ENCODE assay signal across 8 cellular contexts in the genomic region with DNA sequence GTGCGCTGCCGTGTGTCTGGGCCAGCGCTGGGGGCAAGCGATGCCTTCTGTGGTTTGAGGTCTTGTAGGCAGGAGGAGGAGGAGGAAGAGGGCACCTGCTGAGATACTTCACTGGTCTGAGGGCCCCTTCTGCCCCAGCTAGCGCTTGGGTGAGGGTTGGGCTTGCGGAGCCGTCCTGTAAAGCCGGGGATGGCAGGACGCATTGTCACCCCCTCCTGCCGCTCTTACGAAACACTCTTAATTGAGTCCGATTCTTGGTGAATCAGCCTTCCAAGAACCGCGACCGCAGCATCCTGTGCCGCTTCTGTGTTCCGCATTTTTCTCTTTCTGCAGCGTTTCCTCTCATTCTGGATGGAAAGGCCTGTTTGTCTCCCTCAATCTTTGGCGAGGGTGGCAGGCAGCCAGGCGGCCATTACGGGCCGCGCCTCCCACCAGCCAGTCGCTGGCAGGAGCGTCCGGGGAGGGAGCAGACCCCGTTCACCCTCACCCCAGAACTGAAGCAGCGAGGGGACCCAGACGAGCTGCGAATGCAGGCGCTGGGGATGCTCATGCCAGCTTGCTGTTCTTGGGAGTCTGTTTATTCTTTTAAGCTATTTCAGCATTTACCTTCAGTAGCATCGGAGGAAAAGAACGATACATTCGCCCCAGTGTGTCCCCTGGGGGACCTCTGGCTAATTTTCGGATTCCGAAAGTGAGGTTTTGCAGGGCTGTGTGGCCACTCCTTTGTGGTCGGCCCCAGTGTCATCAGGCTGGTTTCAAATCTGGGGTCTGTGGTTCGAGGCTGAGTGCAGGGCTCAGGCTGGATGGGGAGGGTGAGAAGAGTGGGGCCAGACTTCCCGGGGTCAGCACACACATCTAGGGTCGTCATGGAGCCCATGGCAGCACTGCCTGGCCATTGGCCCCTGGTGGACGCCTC.
DNase-seq lines count a peak whose midpoint lies in the region; ATAC-seq and TF ChIP-seq lines count a peak whose summit lies in the region.

No MANE protein-coding gene starts in this region.

- no peaks in the 10 kb centered on the region for H3K9me3 Mint-ChIP-seq in progenitor cell of endocrine pancreas (ENCODE audit: low read depth)

- DNase-seq in IMR-90: peak; percentile 98
- peak; percentile 71 for DNase-seq in activated CD4-positive, alpha-beta T cell treated with anti-CD3 and anti-CD28 coated beads, Interleukin-2, amount 50 U/mL, for 1 hour
- DNase-seq in mesenchymal stem cell: peak; percentile 83
- peak; percentile 60 for DNase-seq in stimulated activated CD8-positive, alpha-beta memory T cell treated with anti-CD3 and anti-CD28 coated beads, Interleukin-12 subunit alpha, Interleukin-12 subunit beta, amount 100 ng/mL, for 1 hour (ENCODE audit: low read depth)
- DNase-seq in HEK293T (ENCODE audit: extremely low spot score): no peak
- no peak for DNase-seq in progenitor cell of endocrine pancreas (ENCODE audit: low spot score, unreplicated experiment)

- H4K91ac ChIP-seq in IMR-90 (ENCODE audit: insufficient read depth, low read depth, low read length): peak overlapping the region; percentile 99
- no peak overlapping the region for H4K91ac ChIP-seq in mesenchymal stem cell (ENCODE audit: low read length)

- in situ Hi-C loops in IMR-90 (cut with MboI; ENCODE audit: low sequenced_read_pairs): no loop called here

- CTCF ChIA-PET in IMR-90 (lab: Yijun Ruan, JAX): no interaction called here
- CTCF ChIA-PET in HEK293T (lab: Yijun Ruan, JAX): no interaction called here

- H3K27ac ChIP-seq in IMR-90 (ENCODE audit: insufficient read depth, low read length) (peak overlapping the region; percentile 98), cingulate gyrus (ENCODE audit: low read depth, low read length) (peak overlapping the region; percentile 78), mesenchymal stem cell (ENCODE audit: low read length, poor library complexity, severe bottlenecking) (peak overlapping the region; percentile 65)

- peak overlapping the region; percentile 99 for H2AK9ac ChIP-seq in IMR-90 (replicated peaks; ENCODE audit: low read depth, low read length, poor library complexity)

- peak overlapping the region; percentile 71 for H3K4me2 ChIP-seq in IMR-90 (ENCODE audit: low read depth, low read length)
- H3K4me2 ChIP-seq in mesenchymal stem cell (ENCODE audit: low read length, poor library complexity, severe bottlenecking): no peak overlapping the region

- intact Hi-C loops in IMR-90 (cut with micrococcal nuclease): loop anchor here (2.0 kb wide), 1 partner anchor 56 kb away; no protein-coding TSS in a partner anchor

- H2BK120ac ChIP-seq in IMR-90 (ENCODE audit: low read depth, low read length) (peak overlapping the region; percentile 97), mesenchymal stem cell (ENCODE audit: low read depth, low read length) (no peak overlapping the region)

- ATAC-seq in GM19023 (IDR thresholded peaks at IDR 0.05; ENCODE audit: unreplicated experiment) (peak; percentile 53), IMR-90 (ENCODE audit: low read depth) (peak; percentile 77)

- H4K20me1 ChIP-seq in IMR-90 (ENCODE audit: insufficient read depth, low read length): peaks cover 45% of the 10 kb centered on the region

- no peak overlapping the region for H3K27ac Mint-ChIP-seq in progenitor cell of endocrine pancreas

- peak overlapping the region; percentile 97 for H3K23ac ChIP-seq in IMR-90 (ENCODE audit: low read depth, low read length)
- H3K23ac ChIP-seq in mesenchymal stem cell (ENCODE audit: low read length in 2 of 2): no peak overlapping the region

- H2BK15ac ChIP-seq in IMR-90 (ENCODE audit: low read depth, low read length): peak overlapping the region; percentile 95; the same call in 2 of the 3 replicates
- H2BK15ac ChIP-seq in mesenchymal stem cell (ENCODE audit: low read depth, poor library complexity, severe bottlenecking): peak overlapping the region; percentile 41

- no peaks in the 10 kb centered on the region for H3K27me3 Mint-ChIP-seq in progenitor cell of endocrine pancreas

- H3K4me3 Mint-ChIP-seq in progenitor cell of endocrine pancreas (ENCODE audit: low read depth): no peak overlapping the region

- TF ChIP-seq POLR2A in IMR-90 (IDR thresholded peaks at IDR 0.05; ENCODE audit: low read depth, low read length): no peak; the same call in 1 of the 2 replicates

- TF ChIP-seq CTCF in IMR-90 (conservative IDR thresholded peaks at IDR 0.05; ENCODE audit: low read depth, low read length) (no peak), progenitor cell of endocrine pancreas (IDR thresholded peaks at IDR 0.05; ENCODE audit: unreplicated experiment) (no peak)

- H3K9me1 ChIP-seq in IMR-90 (ENCODE audit: insufficient read depth, low read length): peaks cover 41% of the 10 kb centered on the region

- H2AFZ ChIP-seq in IMR-90 (replicated peaks; ENCODE audit: low read length, poor library complexity) (peak overlapping the region; percentile 82), mesenchymal stem cell (ENCODE audit: low read depth, low read length) (no peak overlapping the region)

- WGBS in IMR-90 (ENCODE audit: extremely low coverage in 2 of 2, insufficient read length in 1 of 2), 2 experiments: 15% methylated on average over 9 of the region's 41 CpGs; no CpG with 5 or more reads in 1 of the 2 experiments
- WGBS in mesenchymal stem cell: 85% methylated on average over 40 of the region's 41 CpGs

- H3K79me1 ChIP-seq in IMR-90 (ENCODE audit: low read depth in 1 of 2, low read length in 2 of 2) (peaks cover 6 to 85% of the 10 kb centered on the region in 2 experiments; a peak in 3 of 4 replicates), mesenchymal stem cell (replicated peaks; ENCODE audit: low read length, poor library complexity, severe bottlenecking) (peaks cover 4% of the 10 kb centered on the region)

- H3K9ac ChIP-seq in IMR-90 (ENCODE audit: low read depth, low read length): peak overlapping the region; percentile 72
- H3K9ac ChIP-seq in mesenchymal stem cell (ENCODE audit: low read length): peak overlapping the region; percentile 84

- H3K27me3 ChIP-seq in IMR-90 (ENCODE audit: control insufficient read depth, insufficient read depth, low read length) (no peaks in the 10 kb centered on the region), mesenchymal stem cell (ENCODE audit: control insufficient read depth in 1 of 2, insufficient read depth in 1 of 2, low read length in 2 of 2) (no peaks in the 10 kb centered on the region)

- H4K8ac ChIP-seq in IMR-90 (ENCODE audit: low read depth in 2 of 2, low read length in 2 of 2): peak overlapping the region; percentile 96
- H4K8ac ChIP-seq in mesenchymal stem cell (ENCODE audit: low read length): peak overlapping the region; percentile 22

- H3K4me1 ChIP-seq in IMR-90 (ENCODE audit: control insufficient read depth, insufficient read depth, low read length) (peaks cover 50% of the 10 kb centered on the region), mesenchymal stem cell (ENCODE audit: control insufficient read depth, insufficient read depth, low read depth, low read length) (peaks cover 71% of the 10 kb centered on the region)

- peaks cover 2% of the 10 kb centered on the region; the same call in 1 of the 2 replicates for H3K36me3 ChIP-seq in IMR-90 (ENCODE audit: control insufficient read depth, insufficient read depth, low read length)
- H3K36me3 ChIP-seq in mesenchymal stem cell (ENCODE audit: control insufficient read depth in 1 of 2, insufficient read depth in 2 of 2, low read depth in 1 of 2, low read length in 2 of 2): peaks cover 0 to 29% of the 10 kb centered on the region in 2 experiments

- H3K4me3 ChIP-seq in IMR-90 (ENCODE audit: insufficient read depth, low read depth, low read length) (peak overlapping the region; percentile 14; the same call in 1 of the 2 replicates), mesenchymal stem cell (ENCODE audit: insufficient read depth in 1 of 2, low read depth in 1 of 2, low read length in 2 of 2) (peak overlapping the region in 1 of 2 experiments; percentile 75)

- H2BK5ac ChIP-seq in IMR-90 (ENCODE audit: low read depth, low read length, poor library complexity, severe bottlenecking) (peak overlapping the region; percentile 94), mesenchymal stem cell (ENCODE audit: low read depth, low read length, poor library complexity, severe bottlenecking) (no peak overlapping the region)

- peak overlapping the region; percentile 86 for H4K5ac ChIP-seq in IMR-90 (ENCODE audit: low read depth, low read length)

- peak overlapping the region; percentile 98 for H3K14ac ChIP-seq in IMR-90 (replicated peaks; ENCODE audit: low read depth, low read length)
- H3K14ac ChIP-seq in mesenchymal stem cell (ENCODE audit: low read length in 2 of 2): no peak overlapping the region

- peak overlapping the region; percentile 93 for H3K56ac ChIP-seq in IMR-90 (ENCODE audit: extremely low read depth, insufficient read depth, low read length)

- H2AK5ac ChIP-seq in IMR-90 (ENCODE audit: low read depth, low read length) (peak overlapping the region; percentile 98), mesenchymal stem cell (ENCODE audit: low read length, severe bottlenecking) (peak overlapping the region; percentile 46)

- no TSS peak for BruUV-seq in IMR-90 (replicated peaks; lab: Mats Ljungman, UMichigan)

- H3K18ac ChIP-seq in IMR-90 (ENCODE audit: low read depth, low read length) (peak overlapping the region; percentile 80), mesenchymal stem cell (ENCODE audit: low read depth in 1 of 2, low read length in 2 of 2) (peak overlapping the region in 1 of 2 experiments; percentile 25)

- POLR2A ChIA-PET in IMR-90 (lab: Charles Lee; ENCODE audit: unreplicated experiment) (interaction anchor here (1.4 kb wide), 1 partner anchor 13 kb away, joined by 3 read pairs; no protein-coding TSS in a partner anchor), HEK293T (lab: Yijun Ruan, JAX) (no interaction called here)

- peak overlapping the region; percentile 83 for H2BK20ac ChIP-seq in IMR-90 (ENCODE audit: low read depth, low read length)

- H3K4ac ChIP-seq in IMR-90 (ENCODE audit: low read depth, low read length) (peak overlapping the region; percentile 100), mesenchymal stem cell (ENCODE audit: low read depth in 1 of 2, low read length in 2 of 2) (no peak overlapping the region)

- H3K36me3 Mint-ChIP-seq in progenitor cell of endocrine pancreas (ENCODE audit: insufficient read depth): no peaks in the 10 kb centered on the region

- H3K9me3 ChIP-seq in IMR-90 (ENCODE audit: control insufficient read depth, insufficient read depth, low read length) (no peaks in the 10 kb centered on the region), mesenchymal stem cell (ENCODE audit: control insufficient read depth, low read length) (no peaks in the 10 kb centered on the region)

- H2BK12ac ChIP-seq in mesenchymal stem cell (ENCODE audit: low read length in 2 of 2): no peak overlapping the region

- H3K4me1 Mint-ChIP-seq in progenitor cell of endocrine pancreas (ENCODE audit: low read depth): no peaks in the 10 kb centered on the region

- no peak for TF ChIP-seq RAD21 in IMR-90 (IDR thresholded peaks at IDR 0.05; ENCODE audit: low read length)

- dilution Hi-C loops in IMR-90 (cut with HindIII; ENCODE audit: low sequenced_read_pairs, unreplicated experiment): no loop called here

TF ChIP-seq in IMR-90, 13 proteins besides CTCF, POLR2A, EP300 and RAD21 (continues in another document):
- TF ChIP-seq CHD1 (IDR thresholded peaks at IDR 0.05; ENCODE audit: low read depth, low read length): no peak

Comparison
In these comparisons a context has a peak if more than half of its experiments do, and no peak if none do; other contexts are left out.
1. DNase-seq: peak in IMR-90 (single experiment), activated CD4-positive, alpha-beta T cell treated with anti-CD3 and anti-CD28 coated beads, Interleukin-2, amount 50 U/mL, for 1 hour (single experiment), mesenchymal stem cell (single experiment) and stimulated activated CD8-positive, alpha-beta memory T cell treated with anti-CD3 and anti-CD28 coated beads, Interleukin-12 subunit alpha, Interleukin-12 subunit beta, amount 100 ng/mL, for 1 hour (single experiment); none in HEK293T (single experiment) and progenitor cell of endocrine pancreas (single experiment).
2. Peak in every context shown above with its lines, with median percentiles within 50 percentile points of each other: H3K27ac ChIP-seq.